ENCODE assay signal across 1 cellular context in genomic region chr1:1164361-1164700, GRCh38.
TF ChIP-seq lines count a peak whose summit lies in the region.

No MANE protein-coding gene starts in this region.

TF ChIP-seq in GM23338, 12 proteins besides CTCF, POLR2A, EP300 and RAD21 (continued from another document):
- TF ChIP-seq, protein P1, sequence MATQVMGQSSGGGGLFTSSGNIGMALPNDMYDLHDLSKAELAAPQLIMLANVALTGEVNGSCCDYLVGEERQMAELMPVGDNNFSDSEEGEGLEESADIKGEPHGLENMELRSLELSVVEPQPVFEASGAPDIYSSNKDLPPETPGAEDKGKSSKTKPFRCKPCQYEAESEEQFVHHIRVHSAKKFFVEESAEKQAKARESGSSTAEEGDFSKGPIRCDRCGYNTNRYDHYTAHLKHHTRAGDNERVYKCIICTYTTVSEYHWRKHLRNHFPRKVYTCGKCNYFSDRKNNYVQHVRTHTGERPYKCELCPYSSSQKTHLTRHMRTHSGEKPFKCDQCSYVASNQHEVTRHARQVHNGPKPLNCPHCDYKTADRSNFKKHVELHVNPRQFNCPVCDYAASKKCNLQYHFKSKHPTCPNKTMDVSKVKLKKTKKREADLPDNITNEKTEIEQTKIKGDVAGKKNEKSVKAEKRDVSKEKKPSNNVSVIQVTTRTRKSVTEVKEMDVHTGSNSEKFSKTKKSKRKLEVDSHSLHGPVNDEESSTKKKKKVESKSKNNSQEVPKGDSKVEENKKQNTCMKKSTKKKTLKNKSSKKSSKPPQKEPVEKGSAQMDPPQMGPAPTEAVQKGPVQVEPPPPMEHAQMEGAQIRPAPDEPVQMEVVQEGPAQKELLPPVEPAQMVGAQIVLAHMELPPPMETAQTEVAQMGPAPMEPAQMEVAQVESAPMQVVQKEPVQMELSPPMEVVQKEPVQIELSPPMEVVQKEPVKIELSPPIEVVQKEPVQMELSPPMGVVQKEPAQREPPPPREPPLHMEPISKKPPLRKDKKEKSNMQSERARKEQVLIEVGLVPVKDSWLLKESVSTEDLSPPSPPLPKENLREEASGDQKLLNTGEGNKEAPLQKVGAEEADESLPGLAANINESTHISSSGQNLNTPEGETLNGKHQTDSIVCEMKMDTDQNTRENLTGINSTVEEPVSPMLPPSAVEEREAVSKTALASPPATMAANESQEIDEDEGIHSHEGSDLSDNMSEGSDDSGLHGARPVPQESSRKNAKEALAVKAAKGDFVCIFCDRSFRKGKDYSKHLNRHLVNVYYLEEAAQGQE (IDR thresholded peaks at IDR 0.05; ENCODE audit: unreplicated experiment): no peak
- TF ChIP-seq CREB1 (CRISPR knock-in tag; IDR thresholded peaks at IDR 0.05; ENCODE audit: low read depth): no peak; the same call in 1 of the 2 replicates
- TF ChIP-seq ZNF331 (CRISPR knock-in tag; IDR thresholded peaks at IDR 0.05; ENCODE audit: low read depth): no peak
- TF ChIP-seq ETS1 (IDR thresholded peaks at IDR 0.05): no peak
- TF ChIP-seq JUNB (IDR thresholded peaks at IDR 0.05; ENCODE audit: unreplicated experiment): no peak
- TF ChIP-seq, protein P2, sequence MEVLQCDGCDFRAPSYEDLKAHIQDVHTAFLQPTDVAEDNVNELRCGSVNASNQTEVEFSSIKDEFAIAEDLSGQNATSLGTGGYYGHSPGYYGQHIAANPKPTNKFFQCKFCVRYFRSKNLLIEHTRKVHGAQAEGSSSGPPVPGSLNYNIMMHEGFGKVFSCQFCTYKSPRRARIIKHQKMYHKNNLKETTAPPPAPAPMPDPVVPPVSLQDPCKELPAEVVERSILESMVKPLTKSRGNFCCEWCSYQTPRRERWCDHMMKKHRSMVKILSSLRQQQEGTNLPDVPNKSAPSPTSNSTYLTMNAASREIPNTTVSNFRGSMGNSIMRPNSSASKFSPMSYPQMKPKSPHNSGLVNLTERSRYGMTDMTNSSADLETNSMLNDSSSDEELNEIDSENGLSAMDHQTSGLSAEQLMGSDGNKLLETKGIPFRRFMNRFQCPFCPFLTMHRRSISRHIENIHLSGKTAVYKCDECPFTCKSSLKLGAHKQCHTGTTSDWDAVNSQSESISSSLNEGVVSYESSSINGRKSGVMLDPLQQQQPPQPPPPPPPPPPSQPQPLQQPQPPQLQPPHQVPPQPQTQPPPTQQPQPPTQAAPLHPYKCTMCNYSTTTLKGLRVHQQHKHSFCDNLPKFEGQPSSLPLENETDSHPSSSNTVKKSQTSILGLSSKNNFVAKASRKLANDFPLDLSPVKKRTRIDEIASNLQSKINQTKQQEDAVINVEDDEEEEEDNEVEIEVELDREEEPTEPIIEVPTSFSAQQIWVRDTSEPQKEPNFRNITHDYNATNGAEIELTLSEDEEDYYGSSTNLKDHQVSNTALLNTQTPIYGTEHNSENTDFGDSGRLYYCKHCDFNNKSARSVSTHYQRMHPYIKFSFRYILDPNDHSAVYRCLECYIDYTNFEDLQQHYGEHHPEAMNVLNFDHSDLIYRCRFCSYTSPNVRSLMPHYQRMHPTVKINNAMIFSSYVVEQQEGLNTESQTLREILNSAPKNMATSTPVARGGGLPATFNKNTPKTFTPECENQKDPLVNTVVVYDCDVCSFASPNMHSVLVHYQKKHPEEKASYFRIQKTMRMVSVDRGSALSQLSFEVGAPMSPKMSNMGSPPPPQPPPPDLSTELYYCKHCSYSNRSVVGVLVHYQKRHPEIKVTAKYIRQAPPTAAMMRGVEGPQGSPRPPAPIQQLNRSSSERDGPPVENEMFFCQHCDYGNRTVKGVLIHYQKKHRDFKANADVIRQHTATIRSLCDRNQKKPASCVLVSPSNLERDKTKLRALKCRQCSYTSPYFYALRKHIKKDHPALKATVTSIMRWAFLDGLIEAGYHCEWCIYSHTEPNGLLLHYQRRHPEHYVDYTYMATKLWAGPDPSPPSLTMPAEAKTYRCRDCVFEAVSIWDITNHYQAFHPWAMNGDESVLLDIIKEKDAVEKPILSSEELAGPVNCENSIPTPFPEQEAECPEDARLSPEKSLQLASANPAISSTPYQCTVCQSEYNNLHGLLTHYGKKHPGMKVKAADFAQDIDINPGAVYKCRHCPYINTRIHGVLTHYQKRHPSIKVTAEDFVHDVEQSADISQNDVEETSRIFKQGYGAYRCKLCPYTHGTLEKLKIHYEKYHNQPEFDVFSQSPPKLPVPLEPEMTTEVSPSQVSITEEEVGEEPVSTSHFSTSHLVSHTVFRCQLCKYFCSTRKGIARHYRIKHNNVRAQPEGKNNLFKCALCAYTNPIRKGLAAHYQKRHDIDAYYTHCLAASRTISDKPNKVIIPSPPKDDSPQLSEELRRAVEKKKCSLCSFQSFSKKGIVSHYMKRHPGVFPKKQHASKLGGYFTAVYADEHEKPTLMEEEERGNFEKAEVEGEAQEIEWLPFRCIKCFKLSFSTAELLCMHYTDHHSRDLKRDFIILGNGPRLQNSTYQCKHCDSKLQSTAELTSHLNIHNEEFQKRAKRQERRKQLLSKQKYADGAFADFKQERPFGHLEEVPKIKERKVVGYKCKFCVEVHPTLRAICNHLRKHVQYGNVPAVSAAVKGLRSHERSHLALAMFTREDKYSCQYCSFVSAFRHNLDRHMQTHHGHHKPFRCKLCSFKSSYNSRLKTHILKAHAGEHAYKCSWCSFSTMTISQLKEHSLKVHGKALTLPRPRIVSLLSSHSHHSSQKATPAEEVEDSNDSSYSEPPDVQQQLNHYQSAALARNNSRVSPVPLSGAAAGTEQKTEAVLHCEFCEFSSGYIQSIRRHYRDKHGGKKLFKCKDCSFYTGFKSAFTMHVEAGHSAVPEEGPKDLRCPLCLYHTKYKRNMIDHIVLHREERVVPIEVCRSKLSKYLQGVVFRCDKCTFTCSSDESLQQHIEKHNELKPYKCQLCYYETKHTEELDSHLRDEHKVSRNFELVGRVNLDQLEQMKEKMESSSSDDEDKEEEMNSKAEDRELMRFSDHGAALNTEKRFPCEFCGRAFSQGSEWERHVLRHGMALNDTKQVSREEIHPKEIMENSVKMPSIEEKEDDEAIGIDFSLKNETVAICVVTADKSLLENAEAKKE (CRISPR knock-in tag; IDR thresholded peaks at IDR 0.05): no peak
- no peak for TF ChIP-seq EZH2 (IDR thresholded peaks at IDR 0.05; ENCODE audit: low read depth, unreplicated experiment)
